13 cellular contexts compared by ENCODE assay signal in genomic region chr12:57810450-57810849, GRCh38. TPM values are rescaled to one million over a fixed set of nuclear protein-coding genes. Genes with fewer than 3 reads are reported as not detected.
DNase-seq lines count a peak whose midpoint lies in the region; FAIRE-seq and TF ChIP-seq lines count a peak whose summit lies in the region.
"Had no signal": no experiment of that assay in that cellular context is flagged by ENCODE, and none has a peak within 500 bp of the region (broad histone marks: within the 10 kb centered on the region; RNA-seq: fewer than 3 reads in every experiment).

No MANE protein-coding gene starts in this region.

- no peak overlapping the region for H3K4me3 Mint-ChIP-seq in osteocyte (ENCODE audit: unreplicated experiment)
- H3K4me3 Mint-ChIP-seq: activated naive CD8-positive, alpha-beta T cell treated with anti-CD3 and anti-CD28 coated beads, Interleukin-2, amount 10 ng/mL, durations not matched to agents 7 days and 5 days; GM23338 had no signal

- no peaks in the 10 kb centered on the region for H4K20me1 ChIP-seq in endothelial cell of umbilical vein (replicated peaks; ENCODE audit: control insufficient read depth, extremely low read depth, insufficient read depth, low read length)

- H3K36me3 ChIP-seq in endothelial cell of umbilical vein (ENCODE audit: control insufficient read depth in 2 of 2, extremely low read depth in 1 of 2, insufficient read depth in 2 of 2, low read length in 2 of 2) (peaks cover 0 to 8% of the 10 kb centered on the region in 2 experiments), small intestine (ENCODE audit: control insufficient read depth in 2 of 2, insufficient read depth in 2 of 2, low read length in 2 of 2) (peaks cover 0 to 4% of the 10 kb centered on the region in 2 donors)

- no peak overlapping the region for H3K9ac ChIP-seq in endothelial cell of umbilical vein (replicated peaks; ENCODE audit: extremely low read depth, insufficient read depth, low read length)

- peaks cover 8% of the 10 kb centered on the region for H3K36me3 Mint-ChIP-seq in osteocyte (ENCODE audit: unreplicated experiment)
- H3K36me3 Mint-ChIP-seq: activated naive CD8-positive, alpha-beta T cell treated with anti-CD3 and anti-CD28 coated beads, Interleukin-2, amount 10 ng/mL, durations not matched to agents 7 days and 5 days had no signal

- BruUV-seq in endothelial cell of umbilical vein (replicated peaks; lab: Mats Ljungman, UMichigan), result no TSS peak

- no peak overlapping the region for H3K27ac Mint-ChIP-seq in osteocyte (ENCODE audit: unreplicated experiment)
- H3K27ac Mint-ChIP-seq: activated naive CD8-positive, alpha-beta T cell treated with anti-CD3 and anti-CD28 coated beads, Interleukin-2, amount 10 ng/mL, durations not matched to agents 7 days and 5 days; GM23338 had no signal

- POLR2A ChIA-PET in endothelial cell of umbilical vein (lab: Charles Lee), result no interaction called here

- H3K9me3 ChIP-seq in endothelial cell of umbilical vein (replicated peaks; ENCODE audit: control insufficient read depth, insufficient read depth, low read length) (no peaks in the 10 kb centered on the region), small intestine (ENCODE audit: control insufficient read depth, low read depth) (no peaks in the 10 kb centered on the region)

- no peak overlapping the region for H3K4me2 ChIP-seq in endothelial cell of umbilical vein (ENCODE audit: insufficient read depth, low read length)
- H3K4me2 ChIP-seq: GM23338 had no signal

- H3K79me2 ChIP-seq in endothelial cell of umbilical vein (ENCODE audit: control insufficient read depth, insufficient read depth, low read length), result no peaks in the 10 kb centered on the region

- H2AFZ ChIP-seq in endothelial cell of umbilical vein (ENCODE audit: low read depth, low read length), result no peak overlapping the region
- H2AFZ ChIP-seq: GM23338 had no signal

- no peaks in the 10 kb centered on the region for H3K27me3 ChIP-seq in endothelial cell of umbilical vein (ENCODE audit: control insufficient read depth in 2 of 2, insufficient read depth in 2 of 2, low read length in 2 of 2)
- H3K27me3 ChIP-seq in small intestine (ENCODE audit: control insufficient read depth in 2 of 2, insufficient read depth in 2 of 2, low read length in 2 of 2), result no peaks in the 10 kb centered on the region

- FAIRE-seq in endothelial cell of umbilical vein (lab: Jason Lieb, UNC) (peak; percentile 43), small intestine (lab: Jason Lieb, UNC) (no peak)

- no peak overlapping the region for H3K4me3 ChIP-seq in endothelial cell of umbilical vein (replicated peaks in 1 of 3; ENCODE audit: insufficient read depth in 1 of 3, low read depth in 1 of 3, low read length in 3 of 3)
- H3K4me3 ChIP-seq in small intestine (ENCODE audit: low read depth in 1 of 2, low read length in 2 of 2), result no peak overlapping the region
- H3K4me3 ChIP-seq: GM23338 had no signal

- intact Hi-C loops in endothelial cell of umbilical vein (cut with micrococcal nuclease), result no loop called here

- TF ChIP-seq CTCF in endothelial cell of umbilical vein (IDR thresholded peaks at IDR 0.05; ENCODE audit: extremely low read depth in 1 of 2, insufficient read depth in 1 of 2, low read depth in 1 of 2, low read length in 2 of 2), result no peak
- TF ChIP-seq CTCF in osteocyte (IDR thresholded peaks at IDR 0.05), result no peak

- H3K27me3 Mint-ChIP-seq in osteocyte (ENCODE audit: unreplicated experiment), result no peaks in the 10 kb centered on the region
- H3K27me3 Mint-ChIP-seq: activated naive CD8-positive, alpha-beta T cell treated with anti-CD3 and anti-CD28 coated beads, Interleukin-2, amount 10 ng/mL, durations not matched to agents 7 days and 5 days had no signal

- H3K4me1 ChIP-seq in endothelial cell of umbilical vein (ENCODE audit: control insufficient read depth, extremely low read depth, insufficient read depth, low read length) (no peaks in the 10 kb centered on the region), small intestine (ENCODE audit: control insufficient read depth in 2 of 2, insufficient read depth in 1 of 2, low read depth in 1 of 2, low read length in 1 of 2) (no peaks in the 10 kb centered on the region)

- no peak overlapping the region for H3K27ac ChIP-seq in endothelial cell of umbilical vein (ENCODE audit: insufficient read depth, low read depth, low read length)
- no peak overlapping the region for H3K27ac ChIP-seq in small intestine (ENCODE audit: low read depth in 1 of 2, low read length in 1 of 2)

- CTCF ChIA-PET in endothelial cell of umbilical vein (lab: Charles Lee), result interaction anchor here (3.1 kb wide), 1 partner anchor 8 kb away, joined by 20 read pairs; no protein-coding TSS in a partner anchor

- dilution Hi-C loops in endothelial cell of umbilical vein (cut with MboI; ENCODE audit: extremely low pct_ligation_motif_present, low sequenced_read_pairs), result no loop called here

- WGBS in small intestine, 3 donors, result 93 to 94% (median 93%) methylated on average over 5 of the region's 5 CpGs

- H3K9me1 ChIP-seq in endothelial cell of umbilical vein (replicated peaks; ENCODE audit: control insufficient read depth, extremely low read depth, insufficient read depth, low read length), result no peaks in the 10 kb centered on the region

- TF ChIP-seq POLR2A in endothelial cell of umbilical vein (IDR thresholded peaks at IDR 0.05; ENCODE audit: low read depth, low read length), result no peak

- no peaks in the 10 kb centered on the region for H3K9me3 Mint-ChIP-seq in osteocyte (ENCODE audit: unreplicated experiment)
- H3K9me3 Mint-ChIP-seq: activated naive CD8-positive, alpha-beta T cell treated with anti-CD3 and anti-CD28 coated beads, Interleukin-2, amount 10 ng/mL, durations not matched to agents 7 days and 5 days; GM23338 had no signal

- peak; percentile 18 for DNase-seq in SIG-M5 treated with dmso at 0.1 percent for 504 hours (lab: John Stamatoyannopoulos, UW; ENCODE audit: unreplicated experiment)
- DNase-seq in SIG-M5 (lab: John Stamatoyannopoulos, UW), result no peak
- peak; percentile 64 for DNase-seq in RPMI7951 (ENCODE audit: low read depth)
- no peak for DNase-seq in endothelial cell of umbilical vein (ENCODE audit: low read depth, low spot score)
- peak; percentile 49 for DNase-seq in small intestine
- no peak for DNase-seq in osteocyte (ENCODE audit: extremely low spot score, unreplicated experiment)
- no peak for DNase-seq in stimulated activated CD4-positive, alpha-beta T cell treated with anti-CD3 and anti-CD28 coated beads, Interleukin-2, amount 100 ng/mL, for 48 hours
- no peak for DNase-seq in activated CD4-positive, alpha-beta T cell treated with anti-CD3 and anti-CD28 coated beads for 1 hour
- DNase-seq: activated naive CD8-positive, alpha-beta T cell treated with anti-CD3 and anti-CD28 coated beads, Interleukin-2, amount 10 ng/mL, durations not matched to agents 7 days and 5 days; DMS79; NCI-H187 treated with DMSO at 0.1 percent for 48 hours; nucleus accumbens had no signal

- no peaks in the 10 kb centered on the region for H3K4me1 Mint-ChIP-seq in osteocyte (ENCODE audit: unreplicated experiment)
- H3K4me1 Mint-ChIP-seq: activated naive CD8-positive, alpha-beta T cell treated with anti-CD3 and anti-CD28 coated beads, Interleukin-2, amount 10 ng/mL, durations not matched to agents 7 days and 5 days had no signal

RNA-seq across cellular contexts. Expression of gene AVIL, which starts 8.1 kb away (rescaled TPM):
- 1.3 and 1.8 TPM in 2 replicates for total RNA-seq in RPMI7951 (2014; rRNA removed; shearing (Covaris generic))
- total RNA-seq in endothelial cell of umbilical vein (2.2 and 3.0 TPM in 2 replicates), osteocyte (4.7 and 6.0 TPM in 2 replicates)
- polyA plus RNA-seq in endothelial cell of umbilical vein (1.0 and 1.1 TPM in 2 replicates), small intestine (10 to 100 TPM; 13.4 to 16.5 (median 16.2) TPM)
- polyA plus RNA-seq in endothelial cell of umbilical vein (2011; cell fraction: cytosol; rRNA removed), result 0.50 and 0.96 TPM in 2 replicates
- 9.2 and 11.1 TPM in 2 replicates for polyA plus RNA-seq in endothelial cell of umbilical vein (2011; cell fraction: nucleus; rRNA removed)
- polyA plus RNA-seq in endothelial cell of umbilical vein (2012), result 1.4 and 2.0 TPM in 2 replicates
- polyA minus RNA-seq in endothelial cell of umbilical vein, result 2.4 and 3.1 TPM in 2 replicates
- not detected for polyA minus RNA-seq in endothelial cell of umbilical vein (2011; cell fraction: cytosol; rRNA and poly(A)+ RNA removed)
- polyA minus RNA-seq in endothelial cell of umbilical vein (2011; cell fraction: nucleus; rRNA and poly(A)+ RNA removed), result 4.6 and 8.9 TPM in 2 replicates

RNA-seq across cellular contexts. Expression of gene TSFM, which starts 27.9 kb away (rescaled TPM):
- 43.1 and 48.8 TPM in 2 replicates for total RNA-seq in RPMI7951 (2014; rRNA removed; shearing (Covaris generic))
- total RNA-seq in endothelial cell of umbilical vein, result 39.3 and 41.8 TPM in 2 replicates
- 13.2 and 16.5 TPM in 2 replicates for polyA plus RNA-seq in endothelial cell of umbilical vein
- 19.1 and 20.8 TPM in 2 replicates for polyA plus RNA-seq in endothelial cell of umbilical vein (2011; cell fraction: cytosol; rRNA removed)
- polyA plus RNA-seq in endothelial cell of umbilical vein (2011; cell fraction: nucleus; rRNA removed), result 11.5 and 11.9 TPM in 2 replicates
- polyA plus RNA-seq in endothelial cell of umbilical vein (2012), result 34.8 and 43.8 TPM in 2 replicates
- 7.5 and 8.4 TPM in 2 replicates for polyA minus RNA-seq in endothelial cell of umbilical vein
- 29.2 TPM for polyA minus RNA-seq in endothelial cell of umbilical vein (2011; cell fraction: cytosol; rRNA and poly(A)+ RNA removed)
- polyA minus RNA-seq in endothelial cell of umbilical vein (2011; cell fraction: nucleus; rRNA and poly(A)+ RNA removed), result 6.8 and 8.5 TPM in 2 replicates
- 10 to 100 TPM; 22.4 to 52.4 (median 32.7) TPM for polyA plus RNA-seq in small intestine
- 23.6 and 28.5 TPM in 2 replicates for total RNA-seq in osteocyte

RNA-seq across cellular contexts. Expression of gene CTDSP2, which starts 36.1 kb away (rescaled TPM):
- 27.8 and 44.0 TPM in 2 replicates for total RNA-seq in RPMI7951 (2014; rRNA removed; shearing (Covaris generic))
- total RNA-seq in endothelial cell of umbilical vein (128 and 142 TPM in 2 replicates), osteocyte (171 and 179 TPM in 2 replicates)
- polyA plus RNA-seq in endothelial cell of umbilical vein (120 and 146 TPM in 2 replicates), small intestine (10 to 100 TPM; 35.1 to 58.1 (median 45.4) TPM)
- polyA plus RNA-seq in endothelial cell of umbilical vein (2011; cell fraction: cytosol; rRNA removed), result 159 and 167 TPM in 2 replicates
- 177 and 178 TPM in 2 replicates for polyA plus RNA-seq in endothelial cell of umbilical vein (2011; cell fraction: nucleus; rRNA removed)
- polyA plus RNA-seq in endothelial cell of umbilical vein (2012), result 99.2 and 104 TPM in 2 replicates
- 215 and 262 TPM in 2 replicates for polyA minus RNA-seq in endothelial cell of umbilical vein
- polyA minus RNA-seq in endothelial cell of umbilical vein (2011; cell fraction: cytosol; rRNA and poly(A)+ RNA removed), result 45.4 TPM
- polyA minus RNA-seq in endothelial cell of umbilical vein (2011; cell fraction: nucleus; rRNA and poly(A)+ RNA removed), result 94.7 and 98.2 TPM in 2 replicates

RNA-seq across cellular contexts. Expression of gene EEF1AKMT3, which starts 38.0 kb away (rescaled TPM):
- total RNA-seq in RPMI7951 (2014; rRNA removed; shearing (Covaris generic)), result 5.3 and 6.6 TPM in 2 replicates
- total RNA-seq in endothelial cell of umbilical vein (6.6 and 8.8 TPM in 2 replicates), osteocyte (9.8 and 11.8 TPM in 2 replicates)
- polyA plus RNA-seq in endothelial cell of umbilical vein (7.3 and 7.9 TPM in 2 replicates), small intestine (1 to 10 TPM in 2 of 3 donors, under 1 TPM in 1; 0.22 to 2.7 (median 2.7) TPM)
- 6.6 and 8.3 TPM in 2 replicates for polyA plus RNA-seq in endothelial cell of umbilical vein (2011; cell fraction: cytosol; rRNA removed)
- polyA plus RNA-seq in endothelial cell of umbilical vein (2011; cell fraction: nucleus; rRNA removed), result 3.3 and 4.3 TPM in 2 replicates
- polyA plus RNA-seq in endothelial cell of umbilical vein (2012), result 9.1 and 9.9 TPM in 2 replicates
- 9.6 and 9.9 TPM in 2 replicates for polyA minus RNA-seq in endothelial cell of umbilical vein
- 2.0 TPM for polyA minus RNA-seq in endothelial cell of umbilical vein (2011; cell fraction: cytosol; rRNA and poly(A)+ RNA removed)
- polyA minus RNA-seq in endothelial cell of umbilical vein (2011; cell fraction: nucleus; rRNA and poly(A)+ RNA removed), result 1.2 and 3.0 TPM in 2 replicates

RNA-seq across cellular contexts. Expression of gene METTL1, which starts 38.5 kb away (rescaled TPM):
- total RNA-seq in RPMI7951 (2014; rRNA removed; shearing (Covaris generic)), result 8.8 and 11.2 TPM in 2 replicates
- 24.3 and 24.8 TPM in 2 replicates for total RNA-seq in endothelial cell of umbilical vein
- polyA plus RNA-seq in endothelial cell of umbilical vein, result 23.6 and 25.0 TPM in 2 replicates
- 23.0 and 29.2 TPM in 2 replicates for polyA plus RNA-seq in endothelial cell of umbilical vein (2011; cell fraction: cytosol; rRNA removed)
- polyA plus RNA-seq in endothelial cell of umbilical vein (2011; cell fraction: nucleus; rRNA removed), result 34.3 and 39.3 TPM in 2 replicates
- polyA plus RNA-seq in endothelial cell of umbilical vein (2012), result 31.2 and 36.8 TPM in 2 replicates
- 20.6 and 21.3 TPM in 2 replicates for polyA minus RNA-seq in endothelial cell of umbilical vein
- polyA minus RNA-seq in endothelial cell of umbilical vein (2011; cell fraction: cytosol; rRNA and poly(A)+ RNA removed), result 20.5 TPM
- 23.4 and 23.6 TPM in 2 replicates for polyA minus RNA-seq in endothelial cell of umbilical vein (2011; cell fraction: nucleus; rRNA and poly(A)+ RNA removed)
- polyA plus RNA-seq in small intestine, result 10 to 100 TPM in 1 of 3 donors, 1 to 10 TPM in 2; 2.2 to 16.7 (median 6.5) TPM
- total RNA-seq in osteocyte, result 22.3 and 23.9 TPM in 2 replicates

Comparison
In these comparisons a context has a peak if more than half of its experiments do, and no peak if none do; other contexts are left out.
1. DNase-seq: peak in SIG-M5 treated with dmso at 0.1 percent for 504 hours (single experiment), RPMI7951 (single experiment) and small intestine (single experiment); none in SIG-M5 (single experiment), endothelial cell of umbilical vein (single experiment), osteocyte (single experiment), stimulated activated CD4-positive, alpha-beta T cell treated with anti-CD3 and anti-CD28 coated beads, Interleukin-2, amount 100 ng/mL, for 48 hours (0 of 2) and activated CD4-positive, alpha-beta T cell treated with anti-CD3 and anti-CD28 coated beads for 1 hour (single experiment).